21 cellular contexts compared by ENCODE assay signal in genomic region chr9:78144008-78144381, GRCh38.
DNase-seq lines count a peak whose midpoint lies in the region; ATAC-seq, FAIRE-seq and TF ChIP-seq lines count a peak whose summit lies in the region.
"Had no signal": no experiment of that assay in that cellular context is flagged by ENCODE, and none has a peak within 500 bp of the region (broad histone marks: within the 10 kb centered on the region; RNA-seq: fewer than 3 reads in every experiment).

No MANE protein-coding gene starts in this region.

- H3K27ac Mint-ChIP-seq in neural progenitor cell (no peak overlapping the region), type B pancreatic cell (peak overlapping the region; percentile 8)
- H3K27ac Mint-ChIP-seq: GM23338 had no signal

- H3K4me1 Mint-ChIP-seq in neural progenitor cell (peaks cover 13% of the 10 kb centered on the region), type B pancreatic cell (ENCODE audit: unreplicated experiment) (peaks cover 25% of the 10 kb centered on the region)
- H3K4me1 Mint-ChIP-seq: GM23338 had no signal

- H3K4me1 ChIP-seq in cardiac muscle cell (ENCODE audit: low read depth) (peaks cover 5% of the 10 kb centered on the region), left ventricle myocardium inferior (no peaks in the 10 kb centered on the region), GM12878 (ENCODE audit: control insufficient read depth, insufficient read depth, low read length) (peaks cover 7% of the 10 kb centered on the region), neural progenitor cell (peaks cover 11% of the 10 kb centered on the region)
- H3K4me1 ChIP-seq: HAP-1 had no signal

- in situ Hi-C loops in GM12878 (cut with MboI) = no loop called here

- CTCF ChIA-PET in GM12878 (lab: Yijun Ruan, JAX) = interaction anchor here (1.0 kb wide), 1 partner anchor 10 kb away, joined by 3 read pairs; no protein-coding TSS in a partner anchor

- peaks cover 2% of the 10 kb centered on the region for H3K36me3 Mint-ChIP-seq in neural progenitor cell
- peaks cover 5% of the 10 kb centered on the region for H3K36me3 Mint-ChIP-seq in type B pancreatic cell

- H3K4me2 ChIP-seq in GM12878 (ENCODE audit: control insufficient read depth, insufficient read depth) (no peak overlapping the region), neural progenitor cell (peak overlapping the region; percentile 57)
- H3K4me2 ChIP-seq: GM23338, PC-9 had no signal

- DNase-seq in cardiac muscle cell (ENCODE audit: low read depth in 1 of 2, low spot score in 1 of 2) (no peak), left ventricle myocardium inferior (no peak), GM12878 (ENCODE audit: low read depth, low spot score) (no peak), neural progenitor cell (ENCODE audit: low spot score) (no peak), type B pancreatic cell (ENCODE audit: extremely low spot score, unreplicated experiment) (no peak), kidney glomerular epithelial cell (lab: John Stamatoyannopoulos, UW) (no peak)
- DNase-seq: 8988T, DMS53, NCI-H1048, NCI-H1417 treated with DMSO at 0.1 percent for 48 hours, NCI-H187, NCI-H446, NCI-H526, PC-9, RPMI8226, SHP77 had no signal

- FAIRE-seq in GM12878 (lab: Jason Lieb, UNC) = peak; percentile 31

- RAD21 ChIA-PET in GM12878 (lab: Charles Lee; ENCODE audit: unreplicated experiment) = interaction anchor here (1.7 kb wide), 1 partner anchor 9 kb away, joined by 7 read pairs; no protein-coding TSS in a partner anchor

- H3K36me3 ChIP-seq in cardiac muscle cell (no peaks in the 10 kb centered on the region), left ventricle myocardium inferior (no peaks in the 10 kb centered on the region), GM12878 (ENCODE audit: control insufficient read depth in 2 of 2, insufficient read depth in 2 of 2, low read length in 1 of 2) (no peaks in the 10 kb centered on the region), neural progenitor cell (no peaks in the 10 kb centered on the region)
- H3K36me3 ChIP-seq: HAP-1 had no signal

- SMC1A ChIA-PET in GM12878 (lab: Charles Lee; ENCODE audit: uncharacterized antibody, unreplicated experiment) = interaction anchor here (1.1 kb wide), 1 partner anchor 25 kb away, joined by 3 read pairs; no protein-coding TSS in a partner anchor

- TF ChIP-seq CTCF in cardiac muscle cell (IDR thresholded peaks at IDR 0.05; ENCODE audit: low read depth, low read length) = no peak
- no peak for TF ChIP-seq CTCF in left ventricle myocardium inferior (IDR thresholded peaks at IDR 0.05; ENCODE audit: borderline replicate concordance)
- TF ChIP-seq CTCF in GM12878 (IDR thresholded peaks at IDR 0.05 in 2 of 3, conservative IDR thresholded peaks at IDR 0.05 in 1 of 3; ENCODE audit: control insufficient read depth in 2 of 3, extremely low read depth in 1 of 3, insufficient read depth in 1 of 3, low read depth in 3 of 3, low read length in 3 of 3) = no peak
- no peak for TF ChIP-seq CTCF in neural progenitor cell (IDR thresholded peaks at IDR 0.05)
- no peak for TF ChIP-seq CTCF in type B pancreatic cell (conservative IDR thresholded peaks at IDR 0.05)

- WGBS in GM12878 (ENCODE audit: insufficient coverage, insufficient replicate concordance, low lambda C conversion rate, missing lambda C conversion rate) = 0% methylated on average over 1 of the region's 1 CpG

- peak; percentile 66 for ATAC-seq in GM12878
- ATAC-seq in GM19467 (IDR thresholded peaks at IDR 0.05; ENCODE audit: unreplicated experiment) = no peak
- ATAC-seq in HG03097 (IDR thresholded peaks at IDR 0.05; ENCODE audit: low FRiP score, unreplicated experiment) = no peak
- ATAC-seq: GM23338 had no signal

- no peak for TF ChIP-seq RAD21 in GM12878 (IDR thresholded peaks at IDR 0.05; ENCODE audit: insufficient read depth, low read depth, low read length)

- H3K9ac ChIP-seq in GM12878 (ENCODE audit: control insufficient read depth, insufficient read depth, low read length) (no peak overlapping the region), neural progenitor cell (no peak overlapping the region)

- H3F3A ChIP-seq in neural progenitor cell (ENCODE audit: low read depth) = peaks cover 14% of the 10 kb centered on the region

- H3K27me3 Mint-ChIP-seq in neural progenitor cell (ENCODE audit: insufficient read depth, low read depth) = peaks cover 4% of the 10 kb centered on the region
- H3K27me3 Mint-ChIP-seq in type B pancreatic cell = no peaks in the 10 kb centered on the region

- H3K4me3 ChIP-seq in cardiac muscle cell (no peak overlapping the region), left ventricle myocardium inferior (no peak overlapping the region), GM12878 (no peak overlapping the region), neural progenitor cell (no peak overlapping the region)
- H3K4me3 ChIP-seq: GM23338, HAP-1, PC-9 had no signal

- H4K20me1 ChIP-seq in GM12878 (ENCODE audit: control insufficient read depth, insufficient read depth) = no peaks in the 10 kb centered on the region
- no peaks in the 10 kb centered on the region for H4K20me1 ChIP-seq in neural progenitor cell (ENCODE audit: low read depth)

- POLR2A ChIA-PET in GM12878 (lab: Charles Lee) = no interaction called here

- TF ChIP-seq POLR2A in GM12878 (IDR thresholded peaks at IDR 0.05; ENCODE audit: low read depth, low read length) = no peak

- H3K79me2 ChIP-seq in GM12878 (ENCODE audit: control insufficient read depth, insufficient read depth, low read length) (no peaks in the 10 kb centered on the region), neural progenitor cell (ENCODE audit: low read depth) (no peaks in the 10 kb centered on the region)

- TF ChIP-seq EP300 in GM12878 (IDR thresholded peaks at IDR 0.05; ENCODE audit: borderline replicate concordance in 1 of 2, control insufficient read depth in 1 of 2, low read depth in 2 of 2, low read length in 2 of 2) = no peak

- no peak overlapping the region for H2AFZ ChIP-seq in GM12878 (ENCODE audit: control insufficient read depth, low read depth, low read length)
- H2AFZ ChIP-seq in neural progenitor cell (replicated peaks) = no peak overlapping the region
- H2AFZ ChIP-seq: GM23338, PC-9 had no signal

- H3K4me3 Mint-ChIP-seq in neural progenitor cell (no peak overlapping the region), type B pancreatic cell (no peak overlapping the region)
- H3K4me3 Mint-ChIP-seq: GM23338 had no signal

- no peaks in the 10 kb centered on the region for H3K9me3 ChIP-seq in cardiac muscle cell (ENCODE audit: low read depth)
- H3K9me3 ChIP-seq in left ventricle myocardium inferior (replicated peaks) = peaks cover 41% of the 10 kb centered on the region
- H3K9me3 ChIP-seq in GM12878 (replicated peaks; ENCODE audit: control insufficient read depth, insufficient read depth, low read length) = peaks cover 6% of the 10 kb centered on the region; the same call in 1 of the 3 replicates
- peaks cover 12% of the 10 kb centered on the region for H3K9me3 ChIP-seq in neural progenitor cell (ENCODE audit: low read depth)
- H3K9me3 ChIP-seq: HAP-1 had no signal

- H3K27me3 ChIP-seq in cardiac muscle cell (no peaks in the 10 kb centered on the region), left ventricle myocardium inferior (ENCODE audit: low read depth) (no peaks in the 10 kb centered on the region), GM12878 (replicated peaks in 1 of 2; ENCODE audit: control insufficient read depth in 2 of 2, insufficient read depth in 2 of 2, low read length in 1 of 2) (no peaks in the 10 kb centered on the region), neural progenitor cell (no peaks in the 10 kb centered on the region)

- intact Hi-C loops in left ventricle myocardium inferior (cut with micrococcal nuclease) (no loop called here), GM12878 (cut with micrococcal nuclease; ENCODE audit: unreplicated experiment) (loop anchor here (5.0 kb wide), 1 partner anchor 68 kb away; no protein-coding TSS in a partner anchor)

- H3K9me3 Mint-ChIP-seq in neural progenitor cell (peaks cover 23% of the 10 kb centered on the region), type B pancreatic cell (peaks cover 16% of the 10 kb centered on the region)

- BruUV-seq in GM12878 (replicated peaks; lab: Mats Ljungman, UMichigan) = no TSS peak

- H3K27ac ChIP-seq in cardiac muscle cell (peak overlapping the region; percentile 37), left ventricle myocardium inferior (replicated peaks) (no peak overlapping the region), GM12878 (ENCODE audit: control insufficient read depth, insufficient read depth) (no peak overlapping the region; the same call in 1 of the 2 replicates), neural progenitor cell (peak overlapping the region; percentile 39)
- H3K27ac ChIP-seq: C4-2B, PC-9 had no signal

TF ChIP-seq in GM12878, 131 proteins besides CTCF, POLR2A, EP300 and RAD21:
- TF ChIP-seq SMC3 (IDR thresholded peaks at IDR 0.05; ENCODE audit: borderline replicate concordance, low read length) = no peak
- no peak for TF ChIP-seq PAX8 (IDR thresholded peaks at IDR 0.05)
- no peak; the same call in 1 of the 2 replicates for TF ChIP-seq MTA2 (IDR thresholded peaks at IDR 0.05; ENCODE audit: low read depth)
- no peak for TF ChIP-seq PKNOX1 (IDR thresholded peaks at IDR 0.05)
- no peak for TF ChIP-seq PAX5 (IDR thresholded peaks at IDR 0.05; ENCODE audit: borderline replicate concordance, low read depth, low read length)
- TF ChIP-seq KLF5 (IDR thresholded peaks at IDR 0.05; ENCODE audit: partially characterized antibody) = no peak
- no peak for TF ChIP-seq IKZF2 (IDR thresholded peaks at IDR 0.05)
TF ChIP-seq in GM12878: peak in this region for 0.

Comparison
In these comparisons a context has a peak if more than half of its experiments do, and no peak if none do; other contexts are left out.
1. H3K27ac ChIP-seq: peak in cardiac muscle cell (single experiment) and neural progenitor cell (single experiment); none in left ventricle myocardium inferior (single experiment) and GM12878 (single experiment).